ENCODE assay signal across 1 cellular context in genomic region chr4:178633263-178633662, GRCh38.
TF ChIP-seq lines count a peak whose summit lies in the region.

No MANE protein-coding gene starts in this region.

TF ChIP-seq in GM23338, 12 proteins besides CTCF, POLR2A, EP300 and RAD21 (continued from another document):
- no peak for TF ChIP-seq ZNF462 (CRISPR knock-in tag; IDR thresholded peaks at IDR 0.05)
